In genomic region chr20:62238569-62239277, GRCh38 we compare ENCODE assay signal across 9 cellular contexts. TPM values are rescaled to one million over a fixed set of nuclear protein-coding genes. Genes with fewer than 3 reads are reported as not detected.
A peak's percentile ranks its signal among the peaks of the same experiment; 100 is the strongest.
DNase-seq lines count a peak whose midpoint lies in the region; ATAC-seq, FAIRE-seq and TF ChIP-seq lines count a peak whose summit lies in the region.
"Had no signal": no experiment of that assay in that cellular context is flagged by ENCODE, and none has a peak within 500 bp of the region (broad histone marks: within the 10 kb centered on the region; RNA-seq: fewer than 3 reads in every experiment).

No MANE protein-coding gene starts in this region.

- peak overlapping the region; percentile 70 for H3K27ac Mint-ChIP-seq in stimulated activated naive CD8-positive, alpha-beta T cell treated with anti-CD3 and anti-CD28 coated beads, Interleukin-15, Interleukin-2, amounts not matched to agents 100 ng/mL and 50 ng/mL, for 24 hours
- H3K27ac Mint-ChIP-seq in activated CD8-positive, alpha-beta T cell treated with anti-CD3 and anti-CD28 coated beads for 36 hours: peak overlapping the region; percentile 75

- FAIRE-seq in small intestine (lab: Jason Lieb, UNC): no peak

- under 1% methylated on average over 70 of the region's 70 CpGs for WGBS in right cardiac atrium
- 0 to 1% (median 1%) methylated on average over 20 to 70 of the region's 70 CpGs for WGBS in small intestine, 3 donors

- H3K9me3 Mint-ChIP-seq in stimulated activated naive CD8-positive, alpha-beta T cell treated with anti-CD3 and anti-CD28 coated beads, Interleukin-15, Interleukin-2, amounts not matched to agents 100 ng/mL and 50 ng/mL, for 24 hours: no peaks in the 10 kb centered on the region
- H3K9me3 Mint-ChIP-seq in activated CD8-positive, alpha-beta T cell treated with anti-CD3 and anti-CD28 coated beads for 36 hours: no peaks in the 10 kb centered on the region

- CTCF ChIA-PET in activated CD8-positive, alpha-beta T cell treated with anti-CD3 and anti-CD28 coated beads for 36 hours (lab: Charles Lee): no interaction called here

- peaks cover 29% of the 10 kb centered on the region for H3K4me1 Mint-ChIP-seq in stimulated activated naive CD8-positive, alpha-beta T cell treated with anti-CD3 and anti-CD28 coated beads, Interleukin-15, Interleukin-2, amounts not matched to agents 100 ng/mL and 50 ng/mL, for 24 hours (ENCODE audit: low read depth)
- H3K4me1 Mint-ChIP-seq in activated CD8-positive, alpha-beta T cell treated with anti-CD3 and anti-CD28 coated beads for 36 hours (ENCODE audit: low read depth): peaks cover 25% of the 10 kb centered on the region

- intact Hi-C loops in activated CD8-positive, alpha-beta T cell treated with anti-CD3 and anti-CD28 coated beads for 36 hours (cut with micrococcal nuclease): no loop called here
- intact Hi-C loops in right cardiac atrium (cut with DNase I): no loop called here

- no peak for ATAC-seq in stimulated activated naive CD8-positive, alpha-beta T cell treated with anti-CD3 and anti-CD28 coated beads, Interleukin-15, Interleukin-2, amounts not matched to agents 100 U/mL and 50 U/mL, for 24 hours
- ATAC-seq in HG03280 (IDR thresholded peaks at IDR 0.05; ENCODE audit: unreplicated experiment) (peak; percentile 3), right cardiac atrium (no peak)
- ATAC-seq in activated CD8-positive, alpha-beta T cell treated with anti-CD3 and anti-CD28 coated beads for 36 hours: no peak

- H3K4me3 Mint-ChIP-seq in stimulated activated naive CD8-positive, alpha-beta T cell treated with anti-CD3 and anti-CD28 coated beads, Interleukin-15, Interleukin-2, amounts not matched to agents 100 ng/mL and 50 ng/mL, for 24 hours: peak overlapping the region; percentile 85
- peak overlapping the region; percentile 77 for H3K4me3 Mint-ChIP-seq in activated CD8-positive, alpha-beta T cell treated with anti-CD3 and anti-CD28 coated beads for 36 hours

- peaks cover 4% of the 10 kb centered on the region for H3K36me3 Mint-ChIP-seq in stimulated activated naive CD8-positive, alpha-beta T cell treated with anti-CD3 and anti-CD28 coated beads, Interleukin-15, Interleukin-2, amounts not matched to agents 100 ng/mL and 50 ng/mL, for 24 hours (ENCODE audit: low read depth)
- no peaks in the 10 kb centered on the region for H3K36me3 Mint-ChIP-seq in activated CD8-positive, alpha-beta T cell treated with anti-CD3 and anti-CD28 coated beads for 36 hours (ENCODE audit: low read depth)

- no peaks in the 10 kb centered on the region for H3K27me3 Mint-ChIP-seq in stimulated activated naive CD8-positive, alpha-beta T cell treated with anti-CD3 and anti-CD28 coated beads, Interleukin-15, Interleukin-2, amounts not matched to agents 100 ng/mL and 50 ng/mL, for 24 hours
- H3K27me3 Mint-ChIP-seq in activated CD8-positive, alpha-beta T cell treated with anti-CD3 and anti-CD28 coated beads for 36 hours: peaks cover under 1% of the 10 kb centered on the region

- H3K36me3 ChIP-seq in small intestine (ENCODE audit: control insufficient read depth in 2 of 2, insufficient read depth in 2 of 2, low read length in 2 of 2): no peaks in the 10 kb centered on the region

- TF ChIP-seq CTCF in activated CD8-positive, alpha-beta T cell treated with anti-CD3 and anti-CD28 coated beads for 36 hours (IDR thresholded peaks at IDR 0.05): no peak

- H3K4me1 ChIP-seq in right cardiac atrium (ENCODE audit: control insufficient read depth, insufficient read depth, low read length): peaks cover 6% of the 10 kb centered on the region
- peaks cover 7 to 9% of the 10 kb centered on the region in 2 donors for H3K4me1 ChIP-seq in small intestine (ENCODE audit: control insufficient read depth in 2 of 2, insufficient read depth in 1 of 2, low read depth in 1 of 2, low read length in 1 of 2)

- DNase-seq in stimulated activated naive CD8-positive, alpha-beta T cell treated with anti-CD3 and anti-CD28 coated beads, Interleukin-15, Interleukin-2, amounts not matched to agents 100 U/mL and 50 U/mL, for 24 hours: no peak
- peak; percentile 23 for DNase-seq in activated CD8-positive, alpha-beta T cell treated with anti-CD3 and anti-CD28 coated beads for 36 hours
- DNase-seq in right cardiac atrium: peak in 2 of 3 donors; percentile 58 to 63
- peak; percentile 58 for DNase-seq in small intestine
- DNase-seq in stimulated activated CD4-positive, alpha-beta T cell treated with anti-CD3 and anti-CD28 coated beads, Interleukin-12 subunit alpha, Interleukin-12 subunit beta, amount 100 ng/mL, for 4 hours: no peak
- no peak for DNase-seq in HCEC 1CT

- POLR2A ChIA-PET in activated CD8-positive, alpha-beta T cell treated with anti-CD3 and anti-CD28 coated beads for 36 hours (lab: Charles Lee): no interaction called here

- H3K9me3 ChIP-seq in right cardiac atrium (ENCODE audit: control insufficient read depth, low read length) (no peaks in the 10 kb centered on the region), small intestine (ENCODE audit: control insufficient read depth, low read depth) (no peaks in the 10 kb centered on the region)

- H3K27me3 ChIP-seq in right cardiac atrium (ENCODE audit: control insufficient read depth, insufficient read depth): no peaks in the 10 kb centered on the region
- peaks cover 0 to 2% of the 10 kb centered on the region in 2 donors for H3K27me3 ChIP-seq in small intestine (ENCODE audit: control insufficient read depth in 2 of 2, insufficient read depth in 2 of 2, low read length in 2 of 2)

- H3K4me3 ChIP-seq in right cardiac atrium (ENCODE audit: low read length) (peak overlapping the region; percentile 80), small intestine (ENCODE audit: low read depth in 1 of 2, low read length in 2 of 2) (peak overlapping the region; percentile 84 to 89)

- H3K27ac ChIP-seq in right cardiac atrium (ENCODE audit: low read length) (peak overlapping the region; percentile 81), small intestine (ENCODE audit: low read depth in 1 of 2, low read length in 1 of 2) (peak overlapping the region; percentile 71 to 86)

RNA-seq across cellular contexts. Expression of gene OSBPL2, which starts 0.4 kb away (rescaled TPM):
- 10 to 100 TPM; 23.6 to 24.3 TPM for total RNA-seq in activated CD8-positive, alpha-beta T cell treated with anti-CD3 and anti-CD28 coated beads for 36 hours
- total RNA-seq in right cardiac atrium: 10 to 100 TPM; 44.1 to 61.6 (median 44.7) TPM
- polyA plus RNA-seq in right cardiac atrium (20.0 TPM), small intestine (10 to 100 TPM; 19.9 to 30.4 (median 28.1) TPM)

RNA-seq across cellular contexts. Expression of gene HRH3, which starts 18.6 kb away (rescaled TPM):
- total RNA-seq in activated CD8-positive, alpha-beta T cell treated with anti-CD3 and anti-CD28 coated beads for 36 hours: not detected
- not detected for total RNA-seq in right cardiac atrium
- polyA plus RNA-seq in right cardiac atrium: not detected
- under 1 TPM in 1 of 3 donors, not detected in 2; 0.31 TPM for polyA plus RNA-seq in small intestine
- total RNA-seq: renal cortical epithelial cell had no signal

RNA-seq across cellular contexts. Expression of gene MTG2, which starts 55.9 kb away (rescaled TPM):
- total RNA-seq in activated CD8-positive, alpha-beta T cell treated with anti-CD3 and anti-CD28 coated beads for 36 hours: 10 to 100 TPM; 36.5 to 40.5 TPM
- total RNA-seq in right cardiac atrium: 10 to 100 TPM; 20.4 to 25.7 (median 25.1) TPM
- polyA plus RNA-seq in right cardiac atrium (29.2 TPM), small intestine (10 to 100 TPM; 24.9 to 39.4 (median 34.4) TPM)

Comparison
In these comparisons a context has a peak if more than half of its experiments do, and no peak if none do; other contexts are left out.
1. DNase-seq: peak in activated CD8-positive, alpha-beta T cell treated with anti-CD3 and anti-CD28 coated beads for 36 hours (single experiment), right cardiac atrium (2 of 3) and small intestine (single experiment); none in stimulated activated naive CD8-positive, alpha-beta T cell treated with anti-CD3 and anti-CD28 coated beads, Interleukin-15, Interleukin-2, amounts not matched to agents 100 U/mL and 50 U/mL, for 24 hours (single experiment), stimulated activated CD4-positive, alpha-beta T cell treated with anti-CD3 and anti-CD28 coated beads, Interleukin-12 subunit alpha, Interleukin-12 subunit beta, amount 100 ng/mL, for 4 hours (single experiment) and HCEC 1CT (single experiment).